In genomic region chr17:44555056-44555455, GRCh38 we compare ENCODE assay signal across 2 cellular contexts.
TF ChIP-seq lines count a peak whose summit lies in the region.

No MANE protein-coding gene starts in this region.

TF ChIP-seq in GM23338, 12 proteins besides CTCF, POLR2A, EP300 and RAD21:
- no peak for TF ChIP-seq ETS1 (IDR thresholded peaks at IDR 0.05)

TF ChIP-seq in H1, 55 proteins besides CTCF, POLR2A, EP300 and RAD21:
- TF ChIP-seq GABPA (IDR thresholded peaks at IDR 0.05; ENCODE audit: borderline replicate concordance, insufficient read depth, low read length) (no peak), ASH2L (IDR thresholded peaks at IDR 0.05; ENCODE audit: low read length) (no peak), CHD2 (IDR thresholded peaks at IDR 0.05; ENCODE audit: low read length) (no peak), TBP (IDR thresholded peaks at IDR 0.05; ENCODE audit: low read depth, low read length) (no peak), TAF7 (optimal IDR thresholded peaks at IDR 0.05; ENCODE audit: borderline replicate concordance, low read depth, low read length) (no peak), CHD1 (IDR thresholded peaks at IDR 0.05; ENCODE audit: low read depth, low read length) (no peak), SP1 (IDR thresholded peaks at IDR 0.05; ENCODE audit: low read depth, low read length) (no peak), NANOG (IDR thresholded peaks at IDR 0.05; ENCODE audit: insufficient read depth, low read depth, low read length, poor library complexity, severe bottlenecking) (no peak), CEBPB (IDR thresholded peaks at IDR 0.05; ENCODE audit: low read depth, low read length) (no peak), KDM5A (IDR thresholded peaks at IDR 0.05; ENCODE audit: low read length) (no peak), HDAC2 (IDR thresholded peaks at IDR 0.05; ENCODE audit: borderline replicate concordance in 1 of 2, low read depth in 2 of 2, low read length in 2 of 2) (no peak)
